ENCODE assay signal across 33 cellular contexts in the genomic region with DNA sequence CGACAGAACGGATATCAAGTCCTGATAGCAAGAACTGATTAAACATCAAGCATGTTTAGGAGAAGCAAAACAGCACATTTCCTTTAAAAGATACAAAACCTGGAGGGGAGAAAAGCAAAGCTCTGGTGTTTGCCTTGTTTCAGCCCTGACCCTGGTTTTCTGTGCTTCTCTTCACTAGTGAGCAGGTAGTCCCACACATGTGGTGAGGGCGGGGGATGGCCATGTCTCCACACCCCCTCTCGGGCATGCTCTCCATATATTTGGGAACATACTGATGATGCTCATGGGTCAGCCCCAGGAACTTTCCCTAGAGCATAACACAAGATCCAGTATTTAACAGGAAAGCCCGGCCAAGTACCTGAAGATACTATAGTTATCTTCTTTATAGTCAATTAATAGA. TPM values are rescaled to one million over a fixed set of nuclear protein-coding genes. Genes with fewer than 3 reads are reported as not detected.
"Had no signal": no experiment of that assay in that cellular context is flagged by ENCODE, and none has a peak within 500 bp of the region (broad histone marks: within the 10 kb centered on the region; RNA-seq: fewer than 3 reads in every experiment).

No MANE protein-coding gene starts in this region.

- H3K9ac ChIP-seq: neural progenitor cell had no signal

- H3K27ac Mint-ChIP-seq: natural killer cell treated with Interleukin-12 subunit alpha and Interleukin-12 subunit beta and Interleukin-15 and Interleukin-18, amount 100 ng/mL, for 72 hours; neural progenitor cell; progenitor cell of endocrine pancreas; stimulated activated naive B cell treated with anti-CD40 and anti-IgM and Interleukin-4, amounts not matched to agents 10 μg/mL and 1 μg/mL and 100 μg/mL, for 72 hours; stimulated activated naive CD8-positive, alpha-beta T cell treated with anti-CD3 and anti-CD28 coated beads, Interleukin-15, Interleukin-2, amounts not matched to agents 100 ng/mL and 50 ng/mL, for 24 hours; type B pancreatic cell had no signal

- H3K4me3 ChIP-seq: neural progenitor cell, pancreas, psoas muscle, skin epidermis, smooth muscle cell, spleen, stomach, suprapubic skin, testis, tibial artery, transverse colon, upper lobe of right lung, uterus had no signal

- H3K4me3 Mint-ChIP-seq: naive thymus-derived CD8-positive, alpha-beta T cell; natural killer cell treated with Interleukin-12 subunit alpha and Interleukin-12 subunit beta and Interleukin-15 and Interleukin-18, amount 100 ng/mL, for 72 hours; neural progenitor cell; stimulated activated naive B cell treated with anti-CD40 and anti-IgM and Interleukin-4, amounts not matched to agents 10 μg/mL and 1 μg/mL and 100 μg/mL, for 72 hours; stimulated activated naive CD8-positive, alpha-beta T cell treated with anti-CD3 and anti-CD28 coated beads, Interleukin-15, Interleukin-2, amounts not matched to agents 100 ng/mL and 50 ng/mL, for 24 hours; type B pancreatic cell had no signal

- DNase-seq: naive thymus-derived CD8-positive, alpha-beta T cell; occipital lobe; pancreas; psoas muscle; right cardiac atrium; spleen; stimulated activated CD4-positive, alpha-beta T cell treated with anti-CD3 and anti-CD28 coated beads, Interleukin-12 subunit alpha, Interleukin-12 subunit beta, amount 100 ng/mL, for 4 hours; stimulated activated CD4-positive, alpha-beta T cell treated with anti-CD3 and anti-CD28 coated beads, Interleukin-1b, Interleukin-23, amount 100 ng/mL, for 48 hours; stimulated activated CD4-positive, alpha-beta T cell treated with anti-CD3 and anti-CD28 coated beads, Interleukin-4, amount 100 ng/mL, for 1 hour; stimulated activated CD4-positive, alpha-beta T cell treated with anti-CD3 and anti-CD28 coated beads, Interleukin-4, amount 100 ng/mL, for 4 hours; stimulated activated CD8-positive, alpha-beta memory T cell treated with anti-CD3 and anti-CD28 coated beads, Interleukin-4, amount 100 ng/mL, for 48 hours; stimulated activated naive B cell treated with anti-CD40 and anti-IgM and Interleukin-4, amounts not matched to agents 10 μg/mL and 1 μg/mL and 100 μg/mL, for 72 hours; stimulated activated naive CD4-positive, alpha-beta T cell treated with Interleukin-2 at 50 U/mL for 16 hours; stomach; testis; tibial artery; transverse colon; upper lobe of right lung; uterus had no signal

- H3K27ac ChIP-seq: neural progenitor cell, pancreas, psoas muscle, skin epidermis, spleen, stomach, suprapubic skin, testis, tibial artery, transverse colon, upper lobe of right lung, uterus had no signal

- H3K4me2 ChIP-seq: neural progenitor cell, smooth muscle cell had no signal

- ATAC-seq: naive thymus-derived CD8-positive, alpha-beta T cell; natural killer cell treated with Interleukin-12 subunit alpha and Interleukin-12 subunit beta and Interleukin-15 and Interleukin-18, amount 100 ng/mL, for 72 hours; pancreas; psoas muscle; right cardiac atrium; sciatic nerve; stimulated activated naive B cell treated with anti-CD40 and anti-IgM and Interleukin-4, amounts not matched to agents 10 μg/mL and 1 μg/mL and 100 μg/mL, for 72 hours; upper lobe of right lung had no signal

- H3K4me1 ChIP-seq: pancreas, psoas muscle, testis, uterus had no signal

- H3K36me3 ChIP-seq: uterus had no signal

- H3K9me3 Mint-ChIP-seq: naive thymus-derived CD8-positive, alpha-beta T cell; natural killer cell treated with Interleukin-12 subunit alpha and Interleukin-12 subunit beta and Interleukin-15 and Interleukin-18, amount 100 ng/mL, for 72 hours; neural progenitor cell; stimulated activated naive B cell treated with anti-CD40 and anti-IgM and Interleukin-4, amounts not matched to agents 10 μg/mL and 1 μg/mL and 100 μg/mL, for 72 hours; stimulated activated naive CD8-positive, alpha-beta T cell treated with anti-CD3 and anti-CD28 coated beads, Interleukin-15, Interleukin-2, amounts not matched to agents 100 ng/mL and 50 ng/mL, for 24 hours; type B pancreatic cell had no signal

- H3K4me1 Mint-ChIP-seq: naive thymus-derived CD8-positive, alpha-beta T cell; neural progenitor cell; stimulated activated naive B cell treated with anti-CD40 and anti-IgM and Interleukin-4, amounts not matched to agents 10 μg/mL and 1 μg/mL and 100 μg/mL, for 72 hours had no signal

- H2AFZ ChIP-seq: neural progenitor cell had no signal

- H3K27me3 ChIP-seq: neural progenitor cell, pancreas, spleen, stomach, suprapubic skin, testis, tibial artery, transverse colon, upper lobe of right lung, uterus had no signal

- H3K27me3 Mint-ChIP-seq: naive thymus-derived CD8-positive, alpha-beta T cell; natural killer cell treated with Interleukin-12 subunit alpha and Interleukin-12 subunit beta and Interleukin-15 and Interleukin-18, amount 100 ng/mL, for 72 hours; progenitor cell of endocrine pancreas; stimulated activated naive B cell treated with anti-CD40 and anti-IgM and Interleukin-4, amounts not matched to agents 10 μg/mL and 1 μg/mL and 100 μg/mL, for 72 hours; stimulated activated naive CD8-positive, alpha-beta T cell treated with anti-CD3 and anti-CD28 coated beads, Interleukin-15, Interleukin-2, amounts not matched to agents 100 ng/mL and 50 ng/mL, for 24 hours; type B pancreatic cell had no signal

- H3K36me3 Mint-ChIP-seq: natural killer cell treated with Interleukin-12 subunit alpha and Interleukin-12 subunit beta and Interleukin-15 and Interleukin-18, amount 100 ng/mL, for 72 hours had no signal

- H3K9me3 ChIP-seq: pancreas, psoas muscle, spleen, stomach, suprapubic skin, testis, tibial artery, transverse colon, upper lobe of right lung, uterus had no signal

RNA-seq across cellular contexts. Expression of a gene that starts 10.1 kb away (rescaled TPM):
- total RNA-seq: naive thymus-derived CD8-positive, alpha-beta T cell; natural killer cell treated with Interleukin-12 subunit alpha and Interleukin-12 subunit beta and Interleukin-15 and Interleukin-18, amount 100 ng/mL, for 72 hours; occipital lobe; osteoblast; pancreas; progenitor cell of endocrine pancreas; psoas muscle; renal cortical epithelial cell; right cardiac atrium; sciatic nerve; smooth muscle cell; spleen; stomach; subcutaneous adipose tissue; suprapubic skin; transverse colon; upper lobe of right lung; urinary bladder had no signal
- polyA plus RNA-seq: neural cell, pancreas, psoas muscle, right cardiac atrium, smooth muscle cell, spleen, stomach, urinary bladder had no signal

RNA-seq across cellular contexts. Expression of a gene that starts 20.1 kb away (rescaled TPM):
- total RNA-seq: naive thymus-derived CD8-positive, alpha-beta T cell; natural killer cell treated with Interleukin-12 subunit alpha and Interleukin-12 subunit beta and Interleukin-15 and Interleukin-18, amount 100 ng/mL, for 72 hours; occipital lobe; osteoblast; progenitor cell of endocrine pancreas; psoas muscle; renal cortical epithelial cell; right cardiac atrium; sciatic nerve; smooth muscle cell; spleen; subcutaneous adipose tissue; suprapubic skin; testis; transverse colon; upper lobe of right lung; urinary bladder; uterus had no signal
- polyA plus RNA-seq: naive thymus-derived CD8-positive, alpha-beta T cell; neural cell; pancreas; psoas muscle; right cardiac atrium; smooth muscle cell; spleen; stomach; urinary bladder had no signal
